In the genomic region with DNA sequence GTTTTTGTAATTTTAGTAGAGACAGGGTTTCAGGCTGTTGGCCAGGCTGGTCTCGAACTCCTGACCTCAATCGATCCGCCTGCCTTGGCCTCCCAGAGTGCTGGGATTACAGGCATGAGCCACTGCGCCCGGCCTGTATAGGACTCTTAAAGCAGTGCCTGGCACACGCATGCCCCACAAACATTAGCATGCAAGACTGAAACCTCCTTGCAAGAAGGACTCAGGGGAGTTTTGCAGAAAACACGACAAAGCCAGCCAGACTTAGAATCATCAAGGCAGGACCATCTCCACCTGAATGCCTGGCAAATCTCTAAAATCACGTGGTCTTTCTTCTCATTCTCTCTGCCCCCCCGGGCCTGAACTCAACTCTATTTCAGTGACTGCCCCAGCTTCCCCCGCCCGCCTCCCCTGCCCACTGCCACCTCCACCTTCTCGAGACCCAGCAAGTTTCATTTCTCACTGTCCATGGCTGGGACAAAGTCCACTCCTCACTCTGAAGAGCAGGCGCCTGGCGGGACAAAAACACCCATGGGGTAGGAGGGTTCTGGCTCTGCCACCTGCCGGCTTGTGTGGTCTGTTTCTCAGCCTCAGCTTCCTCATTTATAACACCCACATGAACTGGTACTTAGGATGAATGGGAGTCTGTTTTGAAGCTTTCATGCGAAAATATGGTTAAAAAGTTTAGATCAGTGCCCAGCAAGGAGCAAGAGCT, we compare ENCODE assay signal across 8 cellular contexts. TPM values are rescaled to one million over a fixed set of nuclear protein-coding genes. Genes with fewer than 3 reads are reported as not detected.
A peak's percentile ranks its signal among the peaks of the same experiment; 100 is the strongest.
DNase-seq lines count a peak whose midpoint lies in the region; ATAC-seq lines count a peak whose summit lies in the region.

No MANE protein-coding gene starts in this region.

- H3K27ac Mint-ChIP-seq in CD8-positive, alpha-beta memory T cell, result peak overlapping the region; percentile 11 to 91 (median 88)
- peak overlapping the region; percentile 64 for H3K27ac Mint-ChIP-seq in activated naive CD8-positive, alpha-beta T cell treated with anti-CD3 and anti-CD28 coated beads, Interleukin-2, amount 50 U/mL, for 24 hours
- H3K27ac Mint-ChIP-seq in naive thymus-derived CD4-positive, alpha-beta T cell, result peak overlapping the region; percentile 28 to 88 (median 80)

- no peaks in the 10 kb centered on the region for H3K27me3 Mint-ChIP-seq in CD8-positive, alpha-beta memory T cell
- H3K27me3 Mint-ChIP-seq in activated naive CD8-positive, alpha-beta T cell treated with anti-CD3 and anti-CD28 coated beads, Interleukin-2, amount 50 U/mL, for 24 hours, result no peaks in the 10 kb centered on the region
- no peaks in the 10 kb centered on the region for H3K27me3 Mint-ChIP-seq in naive thymus-derived CD4-positive, alpha-beta T cell

- intact Hi-C loops in naive thymus-derived CD4-positive, alpha-beta T cell (cut with micrococcal nuclease), result loop anchor here in 1 of 2 donors (1.0 kb wide), 1 partner anchor 18 kb away; no protein-coding TSS in a partner anchor

- peak overlapping the region in 6 of 7 donors; percentile 48 to 87 (median 72) for H3K4me3 Mint-ChIP-seq in CD8-positive, alpha-beta memory T cell
- H3K4me3 Mint-ChIP-seq in activated naive CD8-positive, alpha-beta T cell treated with anti-CD3 and anti-CD28 coated beads, Interleukin-2, amount 50 U/mL, for 24 hours, result peak overlapping the region; percentile 86
- H3K4me3 Mint-ChIP-seq in naive thymus-derived CD4-positive, alpha-beta T cell, result peak overlapping the region; percentile 46 to 99 (median 73)

- POLR2A ChIA-PET in CD8-positive, alpha-beta memory T cell (lab: Charles Lee), result interaction anchor here (0.7 kb wide), 2 partner anchors 13 to 140 kb away, joined by 3 read pairs; no protein-coding TSS in a partner anchor
- POLR2A ChIA-PET in naive thymus-derived CD4-positive, alpha-beta T cell (lab: Charles Lee), result interaction anchor here (0.7 kb wide), 1 partner anchor 19 kb away, joined by 3 read pairs; no protein-coding TSS in a partner anchor

- no peak overlapping the region for H3K4me3 ChIP-seq in CD8-positive, alpha-beta memory T cell (ENCODE audit: low read length)
- H3K4me3 ChIP-seq in naive thymus-derived CD4-positive, alpha-beta T cell (ENCODE audit: low read length), result no peak overlapping the region

- peaks cover 18% of the 10 kb centered on the region for H3K4me1 ChIP-seq in CD8-positive, alpha-beta memory T cell (ENCODE audit: insufficient read depth, low read length)
- H3K4me1 ChIP-seq in naive thymus-derived CD4-positive, alpha-beta T cell (ENCODE audit: control insufficient read depth in 2 of 2, insufficient read depth in 2 of 2, low read length in 2 of 2), result peaks cover 4 to 16% of the 10 kb centered on the region in 2 donors

- no peak for ATAC-seq in activated naive CD8-positive, alpha-beta T cell treated with anti-CD3 and anti-CD28 coated beads, Interleukin-2, amount 50 U/mL, for 24 hours
- no peak for ATAC-seq in naive thymus-derived CD4-positive, alpha-beta T cell
- no peak for ATAC-seq in GM18502 (IDR thresholded peaks at IDR 0.05; ENCODE audit: poor library complexity, unreplicated experiment)
- ATAC-seq in GM18520 (IDR thresholded peaks at IDR 0.05; ENCODE audit: unreplicated experiment), result no peak

- H3K4me1 Mint-ChIP-seq in CD8-positive, alpha-beta memory T cell, result peaks cover 24 to 41% (median 30%) of the 10 kb centered on the region in 3 donors
- peaks cover 27% of the 10 kb centered on the region for H3K4me1 Mint-ChIP-seq in activated naive CD8-positive, alpha-beta T cell treated with anti-CD3 and anti-CD28 coated beads, Interleukin-2, amount 50 U/mL, for 24 hours
- peaks cover 20 to 35% (median 26%) of the 10 kb centered on the region in 7 donors for H3K4me1 Mint-ChIP-seq in naive thymus-derived CD4-positive, alpha-beta T cell

- CTCF ChIA-PET in CD8-positive, alpha-beta memory T cell (lab: Charles Lee), result interaction anchor here (7.8 kb wide), 1 partner anchor 20 kb away, joined by 55 read pairs; no protein-coding TSS in a partner anchor
- CTCF ChIA-PET in naive thymus-derived CD4-positive, alpha-beta T cell (lab: Charles Lee), result interaction anchor here (3.1 kb wide), 1 partner anchor 20 kb away, joined by 14 read pairs; no protein-coding TSS in a partner anchor

- peak in 1 of 5 donors; percentile 13 for DNase-seq in CD8-positive, alpha-beta memory T cell
- peak; percentile 49 for DNase-seq in HT-29 (ENCODE audit: low spot score)
- no peak for DNase-seq in activated naive CD8-positive, alpha-beta T cell treated with anti-CD3 and anti-CD28 coated beads, Interleukin-2, amount 50 U/mL, for 24 hours
- DNase-seq in naive thymus-derived CD4-positive, alpha-beta T cell, result no peak
- no peak for DNase-seq in stimulated activated CD4-positive, alpha-beta T cell treated with anti-CD3 and anti-CD28 coated beads, Interleukin-12 subunit alpha, Interleukin-12 subunit beta, amount 100 ng/mL, for 4 hours
- no peak for DNase-seq in stimulated activated CD4-positive, alpha-beta T cell treated with anti-CD3 and anti-CD28 coated beads, Interleukin-1b, Interleukin-23, amount 100 ng/mL, for 48 hours

- peaks cover 0 to 7% (median 0%) of the 10 kb centered on the region in 3 donors for H3K36me3 Mint-ChIP-seq in CD8-positive, alpha-beta memory T cell
- peaks cover 2% of the 10 kb centered on the region for H3K36me3 Mint-ChIP-seq in activated naive CD8-positive, alpha-beta T cell treated with anti-CD3 and anti-CD28 coated beads, Interleukin-2, amount 50 U/mL, for 24 hours (ENCODE audit: low read depth)
- H3K36me3 Mint-ChIP-seq in naive thymus-derived CD4-positive, alpha-beta T cell, result peaks cover 0 to 13% (median 0%) of the 10 kb centered on the region in 5 donors

- H3K36me3 ChIP-seq in CD8-positive, alpha-beta memory T cell (ENCODE audit: insufficient read depth, low read length), result no peaks in the 10 kb centered on the region
- peaks cover 0 to 11% (median 0%) of the 10 kb centered on the region in 3 experiments for H3K36me3 ChIP-seq in naive thymus-derived CD4-positive, alpha-beta T cell (ENCODE audit: control insufficient read depth in 2 of 3, insufficient read depth in 3 of 3, low read length in 3 of 3)

- no peaks in the 10 kb centered on the region for H3K9me3 Mint-ChIP-seq in CD8-positive, alpha-beta memory T cell
- H3K9me3 Mint-ChIP-seq in activated naive CD8-positive, alpha-beta T cell treated with anti-CD3 and anti-CD28 coated beads, Interleukin-2, amount 50 U/mL, for 24 hours, result no peaks in the 10 kb centered on the region
- H3K9me3 Mint-ChIP-seq in naive thymus-derived CD4-positive, alpha-beta T cell, result peaks cover 0 to 2% (median 0%) of the 10 kb centered on the region in 11 donors

- no peaks in the 10 kb centered on the region for H3K9me3 ChIP-seq in CD8-positive, alpha-beta memory T cell (ENCODE audit: low read length)
- no peaks in the 10 kb centered on the region for H3K9me3 ChIP-seq in naive thymus-derived CD4-positive, alpha-beta T cell (ENCODE audit: control insufficient read depth in 2 of 3, low read length in 3 of 3)

- no peak overlapping the region for H3K27ac ChIP-seq in CD8-positive, alpha-beta memory T cell (ENCODE audit: low read depth, low read length)
- H3K27ac ChIP-seq in naive thymus-derived CD4-positive, alpha-beta T cell (ENCODE audit: low read depth, low read length), result peak overlapping the region; percentile 48

- no peaks in the 10 kb centered on the region for H3K27me3 ChIP-seq in CD8-positive, alpha-beta memory T cell (ENCODE audit: insufficient read depth, low read length, poor library complexity, severe bottlenecking)
- no peaks in the 10 kb centered on the region for H3K27me3 ChIP-seq in naive thymus-derived CD4-positive, alpha-beta T cell (ENCODE audit: control insufficient read depth in 2 of 2, insufficient read depth in 2 of 2, low read length in 2 of 2)

RNA-seq across cellular contexts. Expression of gene TICAM1, which starts 2.4 kb away (rescaled TPM):
- total RNA-seq in CD8-positive, alpha-beta memory T cell, result 10 to 100 TPM; 24.4 to 26.5 TPM
- polyA plus RNA-seq in CD8-positive, alpha-beta memory T cell, result 13.8 TPM
- 3.9 and 4.0 TPM in 2 replicates for total RNA-seq in HT-29 (2014; rRNA removed; shearing (Covaris generic))
- 10 to 100 TPM; 12.5 to 28.4 (median 16.5) TPM for total RNA-seq in naive thymus-derived CD4-positive, alpha-beta T cell
- 10 to 100 TPM in 1 of 2 donors, 1 to 10 TPM in 1; 3.8 to 14.3 TPM for polyA plus RNA-seq in naive thymus-derived CD4-positive, alpha-beta T cell

RNA-seq across cellular contexts. Expression of gene FEM1A, which starts 37.6 kb away (rescaled TPM):
- 10 to 100 TPM; 25.5 to 26.0 TPM for total RNA-seq in CD8-positive, alpha-beta memory T cell
- polyA plus RNA-seq in CD8-positive, alpha-beta memory T cell, result 4.3 TPM
- total RNA-seq in HT-29 (2014; rRNA removed; shearing (Covaris generic)), result 17.8 and 22.2 TPM in 2 replicates
- total RNA-seq in naive thymus-derived CD4-positive, alpha-beta T cell, result 10 to 100 TPM; 10.2 to 17.2 (median 14.4) TPM
- polyA plus RNA-seq in naive thymus-derived CD4-positive, alpha-beta T cell, result 1 to 10 TPM; 2.4 to 6.3 TPM

RNA-seq across cellular contexts. Expression of gene PLIN3, which starts 38.3 kb away (rescaled TPM):
- 10 to 100 TPM; 12.3 to 15.4 TPM for total RNA-seq in CD8-positive, alpha-beta memory T cell
- polyA plus RNA-seq in CD8-positive, alpha-beta memory T cell, result 21.6 TPM
- total RNA-seq in HT-29 (2014; rRNA removed; shearing (Covaris generic)), result 69.6 and 70.9 TPM in 2 replicates
- 10 to 100 TPM; 12.8 to 38.2 (median 32.0) TPM for total RNA-seq in naive thymus-derived CD4-positive, alpha-beta T cell
- 10 to 100 TPM; 22.1 to 33.1 TPM for polyA plus RNA-seq in naive thymus-derived CD4-positive, alpha-beta T cell
